1 cellular context compared by ENCODE assay signal in genomic region chr16:88971371-88972097, GRCh38.
TF ChIP-seq lines count a peak whose summit lies in the region.

No MANE protein-coding gene starts in this region.

TF ChIP-seq in K562, 482 proteins besides CTCF, POLR2A, EP300 and RAD21 (continued from another document):
- TF ChIP-seq HMGXB4 (CRISPR knock-in tag; IDR thresholded peaks at IDR 0.05) (no peak), ZNF436 (CRISPR knock-in tag; IDR thresholded peaks at IDR 0.05) (peak; percentile 92), SRSF7 (optimal IDR thresholded peaks at IDR 0.05; ENCODE audit: low read depth, low read length) (no peak), POLR2G (IDR thresholded peaks at IDR 0.05; ENCODE audit: low read depth, low read length) (peak; percentile 67), CBX3 (IDR thresholded peaks at IDR 0.05; ENCODE audit: borderline replicate concordance in 1 of 2, low read length in 2 of 2) (no peak), EGR1 (conservative IDR thresholded peaks at IDR 0.05) (peak; percentile 67), ZMIZ1 (IDR thresholded peaks at IDR 0.05; ENCODE audit: low read depth in 2 of 2, low read length in 2 of 2) (no peak), RBM22 (IDR thresholded peaks at IDR 0.05; ENCODE audit: low read depth, low read length, poor library complexity, severe bottlenecking) (peak; percentile 87), MAZ (CRISPR knock-in tag; conservative IDR thresholded peaks at IDR 0.05 in 1 of 2, IDR thresholded peaks at IDR 0.05 in 1 of 2) (0 out of 4 replicates have a peak, but pooled peaks of 1 of the 2 experiments have one; percentile 19), ZFP36 (IDR thresholded peaks at IDR 0.05; ENCODE audit: low read depth, low read length, partially characterized antibody) (peak; percentile 100), GTF3C2 (IDR thresholded peaks at IDR 0.05; ENCODE audit: borderline replicate concordance, extremely low read depth, insufficient read length) (peak; percentile 72), NCOA2 (IDR thresholded peaks at IDR 0.05; ENCODE audit: partially characterized antibody in 2 of 2) (no peak), ESRRA (IDR thresholded peaks at IDR 0.05; ENCODE audit: borderline replicate concordance, low read depth) (peak; percentile 15; the same call in 1 of the 2 replicates), ZBTB33 (CRISPR knock-in tag; IDR thresholded peaks at IDR 0.05) (0 out of 2 replicates have a peak, but pooled peaks have one; percentile 47), ZNF609 (CRISPR knock-in tag; IDR thresholded peaks at IDR 0.05; ENCODE audit: borderline replicate concordance) (no peak)
